12 cellular contexts compared by ENCODE assay signal in genomic region chr15:39885099-39885777, GRCh38.
"Had no signal": no experiment of that assay in that cellular context is flagged by ENCODE, and none has a peak within 500 bp of the region (broad histone marks: within the 10 kb centered on the region; RNA-seq: fewer than 3 reads in every experiment).

No MANE protein-coding gene starts in this region.

- H3K27me3 ChIP-seq: brain microvascular endothelial cell, stomach, testis had no signal

- H3K9me3 ChIP-seq: sigmoid colon, stomach, testis had no signal

- DNase-seq: activated CD4-positive, alpha-beta T cell treated with anti-CD3 and anti-CD28 coated beads, Interleukin-2, amount 50 U/mL, for 1 hour; activated CD8-positive, alpha-beta memory T cell treated with anti-CD3 and anti-CD28 coated beads for 24 hours; activated naive CD8-positive, alpha-beta T cell treated with anti-CD3 and anti-CD28 coated beads for 36 hours; anterior cingulate cortex; brain microvascular endothelial cell; cerebellar nuclear complex; immature natural killer cell; sigmoid colon; stimulated activated CD4-positive, alpha-beta T cell treated with anti-CD3 and anti-CD28 coated beads, Interleukin-1b, Interleukin-23, amount 100 ng/mL, for 48 hours; stomach; testis had no signal

- H3K27ac ChIP-seq: brain microvascular endothelial cell, sigmoid colon, stomach, testis had no signal

- H3K4me1 ChIP-seq: sigmoid colon, testis had no signal

- H3K36me3 ChIP-seq: brain microvascular endothelial cell, sigmoid colon, stomach had no signal

- H3K4me3 ChIP-seq: lung, sigmoid colon, stomach, testis had no signal
